ENCODE assay signal across 24 cellular contexts in genomic region chr6:47716207-47716606, GRCh38. TPM values are rescaled to one million over a fixed set of nuclear protein-coding genes. Genes with fewer than 3 reads are reported as not detected.
"Had no signal": no experiment of that assay in that cellular context is flagged by ENCODE, and none has a peak within 500 bp of the region (broad histone marks: within the 10 kb centered on the region; RNA-seq: fewer than 3 reads in every experiment).

No MANE protein-coding gene starts in this region.

- H3K27me3 Mint-ChIP-seq: brain had no signal

- DNase-seq: activated CD4-positive, alpha-beta memory T cell treated with anti-CD3 and anti-CD28 coated beads for 36 hours; activated CD4-positive, alpha-beta T cell treated with anti-CD3 and anti-CD28 coated beads for 4 hours; activated effector memory CD4-positive, alpha-beta T cell treated with anti-CD3 and anti-CD28 coated beads, Interleukin-2, amount 50 U/mL, for 16 hours; activated T-cell treated with anti-CD3 and anti-CD28 coated beads, Interleukin-2, amount 50 U/mL, for 48 hours; anterior cingulate cortex; colonic mucosa; endodermal cell; foreskin fibroblast; left cardiac atrium; mesenchymal stem cell; naive thymus-derived CD8-positive, alpha-beta T cell; psoas muscle; right cardiac atrium; stimulated activated CD4-positive, alpha-beta T cell treated with anti-CD3 and anti-CD28 coated beads, Interleukin-2, amount 100 ng/mL, for 24 hours; stomach; trophoblast cell had no signal

- H3K9me3 ChIP-seq: colonic mucosa, psoas muscle, stomach had no signal

- H3K4me3 ChIP-seq: colonic mucosa, hepatocyte, psoas muscle, stomach had no signal

- H3K36me3 Mint-ChIP-seq: activated CD4-positive, alpha-beta memory T cell treated with anti-CD3 and anti-CD28 coated beads for 36 hours; brain; naive thymus-derived CD8-positive, alpha-beta T cell had no signal

- ATAC-seq: left cardiac atrium; naive thymus-derived CD8-positive, alpha-beta T cell; psoas muscle; right cardiac atrium had no signal

- H3K9me3 Mint-ChIP-seq: activated CD4-positive, alpha-beta memory T cell treated with anti-CD3 and anti-CD28 coated beads for 36 hours; brain; central memory CD8-positive, alpha-beta T cell; T-helper 2 cell treated with Interferon-gamma antibody and Interleukin-4, amounts not matched to agents 5 μg/mL and 100 μg/mL, for 36 hours had no signal

- H3K27ac ChIP-seq: colonic mucosa, epithelial cell of prostate, hepatocyte, psoas muscle, stomach had no signal

- H3K4me1 Mint-ChIP-seq: brain; central memory CD8-positive, alpha-beta T cell; endodermal cell; naive thymus-derived CD8-positive, alpha-beta T cell had no signal

- H3K27ac Mint-ChIP-seq: activated CD4-positive, alpha-beta memory T cell treated with anti-CD3 and anti-CD28 coated beads for 36 hours; brain; endodermal cell; naive thymus-derived CD8-positive, alpha-beta T cell; T-helper 2 cell treated with Interferon-gamma antibody and Interleukin-4, amounts not matched to agents 5 μg/mL and 100 μg/mL, for 36 hours had no signal

- H3K4me3 Mint-ChIP-seq: activated CD4-positive, alpha-beta memory T cell treated with anti-CD3 and anti-CD28 coated beads for 36 hours; brain; central memory CD8-positive, alpha-beta T cell; endodermal cell; naive thymus-derived CD8-positive, alpha-beta T cell; T-helper 2 cell treated with Interferon-gamma antibody and Interleukin-4, amounts not matched to agents 5 μg/mL and 100 μg/mL, for 36 hours had no signal

- H3K27me3 ChIP-seq: colonic mucosa, hepatocyte, stomach had no signal

- H3K36me3 ChIP-seq: colonic mucosa, stomach had no signal

- H3K4me1 ChIP-seq: colonic mucosa, stomach had no signal

RNA-seq across cellular contexts. Expression of gene ADGRF4, which starts 17.8 kb away (rescaled TPM):
- total RNA-seq: activated CD4-positive, alpha-beta memory T cell treated with anti-CD3 and anti-CD28 coated beads for 36 hours; naive thymus-derived CD8-positive, alpha-beta T cell; osteocyte; skeletal muscle tissue; stomach; temporal lobe had no signal
- polyA plus RNA-seq: naive thymus-derived CD8-positive, alpha-beta T cell had no signal
